Comparison of ENCODE assay signal across 11 cellular contexts in the genomic region with DNA sequence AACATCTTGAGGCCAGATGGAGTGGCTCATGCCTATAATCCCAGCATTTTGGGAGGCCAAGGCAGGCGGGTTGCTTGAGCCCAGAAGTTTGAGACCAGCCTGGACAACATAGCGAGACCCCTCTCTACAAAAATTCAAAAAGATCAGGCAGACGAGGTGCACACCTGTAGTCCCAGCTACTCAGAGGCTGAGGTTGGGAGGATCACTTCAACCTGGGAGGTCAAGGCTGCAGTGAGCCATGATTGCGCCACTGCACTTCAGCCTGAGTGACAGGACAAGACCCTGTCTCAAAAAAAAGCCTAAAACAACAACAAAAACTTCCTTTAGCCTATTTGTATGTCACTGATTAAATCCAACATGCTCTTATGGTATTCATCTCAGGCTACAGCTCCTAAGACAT. TPM values are rescaled to one million over a fixed set of nuclear protein-coding genes. Genes with fewer than 3 reads are reported as not detected.
DNase-seq lines count a peak whose midpoint lies in the region; ATAC-seq and TF ChIP-seq lines count a peak whose summit lies in the region.
"Had no signal": no experiment of that assay in that cellular context is flagged by ENCODE, and none has a peak within 500 bp of the region (broad histone marks: within the 10 kb centered on the region; RNA-seq: fewer than 3 reads in every experiment).

No MANE protein-coding gene starts in this region.

- H3K4me2 ChIP-seq in BLaER1 treated with 17β-estradiol and CSF1 and Interleukin-3, amounts not matched to agents 10 nM and 100 nM = peak overlapping the region; percentile 70 to 89 (median 76)
- peak overlapping the region; percentile 55 for H3K4me2 ChIP-seq in osteoblast (ENCODE audit: insufficient read depth, low read length)

- peak overlapping the region in 10 of 11 experiments; percentile 27 to 68 (median 55); a peak in 16 of 22 replicates for H3K9ac ChIP-seq in BLaER1 treated with 17β-estradiol and CSF1 and Interleukin-3, amounts not matched to agents 10 nM and 100 nM

- H3K9me3 Mint-ChIP-seq in IgD-negative memory B cell = no peaks in the 10 kb centered on the region
- no peaks in the 10 kb centered on the region for H3K9me3 Mint-ChIP-seq in chondrocyte (ENCODE audit: low read depth)

- in situ Hi-C loops in KBM-7 (cut with MboI; ENCODE audit: low pct_unique_long_range_greater_than_20kb, low sequenced_read_pairs) = no loop called here

- H4K20me1 ChIP-seq in BLaER1 treated with 17β-estradiol and CSF1 and Interleukin-3, amounts not matched to agents 10 nM and 100 nM = no peaks in the 10 kb centered on the region
- no peaks in the 10 kb centered on the region for H4K20me1 ChIP-seq in osteoblast (ENCODE audit: insufficient read depth, low read length)

- peak overlapping the region in 10 of 11 experiments; percentile 36 to 80 (median 70); a peak in 18 of 22 replicates for H3K27ac ChIP-seq in BLaER1 treated with 17β-estradiol and CSF1 and Interleukin-3, amounts not matched to agents 10 nM and 100 nM
- H3K27ac ChIP-seq in osteoblast (ENCODE audit: low read depth, low read length) = no peak overlapping the region

- H3K36me3 Mint-ChIP-seq in IgD-negative memory B cell = peaks cover 4% of the 10 kb centered on the region
- no peaks in the 10 kb centered on the region for H3K36me3 Mint-ChIP-seq in chondrocyte (ENCODE audit: low read depth)

- H3K27me3 ChIP-seq in BLaER1 treated with 17β-estradiol and CSF1 and Interleukin-3, amounts not matched to agents 10 nM and 100 nM = no peaks in the 10 kb centered on the region
- no peaks in the 10 kb centered on the region for H3K27me3 ChIP-seq in osteoblast (ENCODE audit: insufficient read depth, low read length)
- H3K27me3 ChIP-seq: MG63 had no signal

- H3K36me3 ChIP-seq in BLaER1 treated with 17β-estradiol and CSF1 and Interleukin-3, amounts not matched to agents 10 nM and 100 nM = no peaks in the 10 kb centered on the region
- H3K36me3 ChIP-seq in osteoblast (ENCODE audit: insufficient read depth, low read length) = peaks cover 6% of the 10 kb centered on the region
- H3K36me3 ChIP-seq: MG63 had no signal

- no peak for ATAC-seq in GM21381 (IDR thresholded peaks at IDR 0.05; ENCODE audit: unreplicated experiment)
- ATAC-seq in stimulated activated naive CD8-positive, alpha-beta T cell treated with anti-CD3 and anti-CD28 coated beads, Interleukin-15, Interleukin-2, amounts not matched to agents 100 U/mL and 50 U/mL, for 24 hours = no peak

- peaks cover 0 to 3% (median 0%) of the 10 kb centered on the region in 11 experiments; a peak in 1 of 22 replicates for H3K9me3 ChIP-seq in BLaER1 treated with 17β-estradiol and CSF1 and Interleukin-3, amounts not matched to agents 10 nM and 100 nM (replicated peaks in 1 of 11)
- no peaks in the 10 kb centered on the region for H3K9me3 ChIP-seq in osteoblast (ENCODE audit: low read depth, low read length)
- H3K9me3 ChIP-seq: MG63 had no signal

- no peaks in the 10 kb centered on the region for H3K79me2 ChIP-seq in osteoblast (ENCODE audit: insufficient read depth, low read length)

- H3K4me1 ChIP-seq in BLaER1 treated with 17β-estradiol and CSF1 and Interleukin-3, amounts not matched to agents 10 nM and 100 nM = peaks cover 16 to 28% (median 22%) of the 10 kb centered on the region in 10 experiments
- peaks cover 12% of the 10 kb centered on the region for H3K4me1 ChIP-seq in osteoblast (ENCODE audit: insufficient read depth, low read length)

- DNase-seq in chondrocyte (ENCODE audit: low spot score) (peak; percentile 19), osteoblast (ENCODE audit: insufficient read length, low spot score, missing footprints) (no peak), NCI-H2081 (lab: John Stamatoyannopoulos, UW) (no peak), KBM-7 (no peak)
- DNase-seq in stimulated activated naive CD8-positive, alpha-beta T cell treated with anti-CD3 and anti-CD28 coated beads, Interleukin-15, Interleukin-2, amounts not matched to agents 100 U/mL and 50 U/mL, for 24 hours = no peak
- DNase-seq: kidney; stimulated activated CD8-positive, alpha-beta memory T cell treated with anti-CD3 and anti-CD28 coated beads, Interleukin-4, amount 100 ng/mL, for 48 hours had no signal

- H3K4me1 Mint-ChIP-seq in IgD-negative memory B cell (peaks cover 15 to 25% (median 20%) of the 10 kb centered on the region in 3 donors), chondrocyte (ENCODE audit: low read depth) (peaks cover 7% of the 10 kb centered on the region)

- H3K27me3 Mint-ChIP-seq in IgD-negative memory B cell (no peaks in the 10 kb centered on the region), chondrocyte (ENCODE audit: low read depth) (no peaks in the 10 kb centered on the region)

- peak overlapping the region in 2 of 3 donors; percentile 37 to 53 for H3K27ac Mint-ChIP-seq in IgD-negative memory B cell
- peak overlapping the region; percentile 82 for H3K27ac Mint-ChIP-seq in chondrocyte (ENCODE audit: unreplicated experiment)

- TF ChIP-seq CTCF in chondrocyte (IDR thresholded peaks at IDR 0.05) (no peak), osteoblast (IDR thresholded peaks at IDR 0.05; ENCODE audit: extremely low read depth, low read depth, low read length) (no peak)

- peak overlapping the region in 5 of 10 experiments; percentile 6 to 43 (median 34); a peak in 8 of 20 replicates for H3K4me3 ChIP-seq in BLaER1 treated with 17β-estradiol and CSF1 and Interleukin-3, amounts not matched to agents 10 nM and 100 nM
- no peak overlapping the region for H3K4me3 ChIP-seq in osteoblast (ENCODE audit: insufficient read depth, low read length)
- H3K4me3 ChIP-seq: MG63 had no signal

- H3K4me3 Mint-ChIP-seq in IgD-negative memory B cell (peak overlapping the region in 2 of 4 donors; percentile 34 to 74), chondrocyte (ENCODE audit: unreplicated experiment) (no peak overlapping the region)

- peak overlapping the region; percentile 85 for H2AFZ ChIP-seq in osteoblast (ENCODE audit: low read length)

RNA-seq across cellular contexts. Expression of a gene that starts 6.8 kb away (rescaled TPM):
- polyA plus RNA-seq in IgD-negative memory B cell = 31.9 TPM
- total RNA-seq in chondrocyte = 17.1 to 23.1 TPM (median 17.8 TPM) in 3 replicates
- total RNA-seq in osteoblast = 16.3 and 23.6 TPM in 2 replicates

RNA-seq across cellular contexts. Expression of a gene that starts 14.9 kb away (rescaled TPM):
- 23.7 TPM for polyA plus RNA-seq in IgD-negative memory B cell
- 3.4 to 7.4 TPM (median 3.5 TPM) in 3 replicates for total RNA-seq in chondrocyte
- 17.4 and 22.7 TPM in 2 replicates for total RNA-seq in osteoblast
